8 cellular contexts compared by ENCODE assay signal in genomic region chr6:34791842-34792604, GRCh38. TPM values are rescaled to one million over a fixed set of nuclear protein-coding genes. Genes with fewer than 3 reads are reported as not detected.
DNase-seq lines count a peak whose midpoint lies in the region; ATAC-seq, FAIRE-seq and TF ChIP-seq lines count a peak whose summit lies in the region.

Gene BLTP3A, plus strand, starts transcription at chr6:34792083. Its CDS starts 168 bp downstream, at chr6:34792251.

- H3K9me3 ChIP-seq in AG04450 (ENCODE audit: control insufficient read depth, insufficient read depth, low read length) (no peaks in the 10 kb centered on the region; the same call in 1 of the 2 replicates), HepG2 (ENCODE audit: low read length) (no peaks in the 10 kb centered on the region)

- peak; percentile 76 to 89 for TF ChIP-seq POLR2A in HepG2 (IDR thresholded peaks at IDR 0.05; ENCODE audit: insufficient read depth in 1 of 2, low read depth in 2 of 2, low read length in 2 of 2)

- in situ Hi-C loops in HepG2 (cut with HindIII; ENCODE audit: extremely low pct_ligation_motif_present, low pct_unique_long_range_greater_than_20kb): no loop called here

- FAIRE-seq in HepG2 (lab: Jason Lieb, UNC): no peak

- peak within 1 kb of the TSS; percentile 75 for H2AFZ ChIP-seq in HepG2 (ENCODE audit: low read length)

- H3K4me1 ChIP-seq in HepG2 (ENCODE audit: insufficient read depth, low read length): peaks cover 62% of the 10 kb centered on the region

- peak within 1 kb of the TSS; percentile 99 for H3K9ac ChIP-seq in HepG2 (ENCODE audit: insufficient read depth, low read depth, low read length)

- H3K4me2 ChIP-seq in HepG2 (ENCODE audit: low read depth, low read length): peak within 1 kb of the TSS; percentile 96

- no TSS peak for BruUV-seq in HepG2 (replicated peaks; lab: Mats Ljungman, UMichigan)

- no peaks in the 10 kb centered on the region for H3K27me3 ChIP-seq in AG04450 (ENCODE audit: control insufficient read depth, insufficient read depth, low read length)
- no peaks in the 10 kb centered on the region; a peak in 1 of 5 replicates for H3K27me3 ChIP-seq in HepG2 (ENCODE audit: control insufficient read depth in 1 of 2, insufficient read depth in 2 of 2, low read length in 2 of 2)

- peak; percentile 46 for ATAC-seq in GM18873 (IDR thresholded peaks at IDR 0.05; ENCODE audit: low FRiP score, unreplicated experiment)
- peak; percentile 75 for ATAC-seq in HG03159 (IDR thresholded peaks at IDR 0.05; ENCODE audit: unreplicated experiment)
- ATAC-seq in HepG2: peak; percentile 90

- H3K4me3 ChIP-seq in AG04450 (ENCODE audit: low read depth, low read length): peak within 1 kb of the TSS; percentile 80
- peak within 1 kb of the TSS; percentile 88 to 100 (median 95) for H3K4me3 ChIP-seq in HepG2 (replicated peaks in 1 of 3; ENCODE audit: insufficient read depth in 1 of 3, low read depth in 2 of 3, low read length in 3 of 3)

- TF ChIP-seq RAD21 in HepG2 (CRISPR knock-in tag; IDR thresholded peaks at IDR 0.05): peak; percentile 57; the same call in 1 of the 2 replicates

- TF ChIP-seq EP300 in HepG2 (IDR thresholded peaks at IDR 0.05; ENCODE audit: low read depth in 2 of 2, low read length in 2 of 2) (no peak), HepG2 (CRISPR knock-in tag; IDR thresholded peaks at IDR 0.05; ENCODE audit: borderline replicate concordance) (no peak)

- intact Hi-C loops in HepG2 (cut with micrococcal nuclease; ENCODE audit: unreplicated experiment): loop anchor here (5.0 kb wide), 3 partner anchors 35 to 135 kb away; partner anchors contain the start of genes ANKS1A, SNRPC and TAF11

- no peak for DNase-seq in AG04450 (ENCODE audit: low read depth, low spot score)
- DNase-seq in NCI-H446 treated with DMSO at 0.1 percent for 48 hours (lab: John Stamatoyannopoulos, UW): peak; percentile 39
- DNase-seq in activated CD4-positive, alpha-beta T cell treated with anti-CD3 and anti-CD28 coated beads for 48 hours: peak; percentile 80
- DNase-seq in dedifferentiated amniotic fluid mesenchymal stem cell (ENCODE audit: extremely low spot score): peak; percentile 36
- peak; percentile 59 for DNase-seq in HepG2 (ENCODE audit: low spot score)
- peak; percentile 80 for DNase-seq in stimulated activated CD4-positive, alpha-beta T cell treated with anti-CD3 and anti-CD28 coated beads, Interleukin-4, amount 100 ng/mL, for 1 hour

- H3K27ac ChIP-seq in AG04450 (ENCODE audit: low read depth, low read length) (peak within 1 kb of the TSS; percentile 82), HepG2 (ENCODE audit: extremely low read length, insufficient read depth, low read length) (peak within 1 kb of the TSS; percentile 96)

- H4K20me1 ChIP-seq in HepG2 (ENCODE audit: insufficient read depth, low read length): peaks cover 6% of the 10 kb centered on the region

- 0 out of 5 replicates have a peak, but pooled peaks cover 0 to 4% of the 10 kb centered on the region in 2 experiments for H3K36me3 ChIP-seq in HepG2 (replicated peaks in 1 of 2; ENCODE audit: control insufficient read depth in 1 of 2, insufficient read depth in 2 of 2, low read length in 2 of 2)

- POLR2A ChIA-PET in AG04450 (lab: Yijun Ruan, JAX): interaction anchor here (0.6 to 1.6 kb wide), 5 partner anchors 50 to 676 kb away, joined by 3 to 8 read pairs (median 4); partner anchors contain the start of gene TAF11
- POLR2A ChIA-PET in HepG2 (lab: Yijun Ruan, JAX): interaction anchor here (1.0 to 3.4 kb wide), 19 partner anchors 8 to 189 kb away, joined by 3 to 38 read pairs (median 5); partner anchors contain the start of genes ANKS1A, ILRUN, SNRPC and TAF11

- peaks cover 47% of the 10 kb centered on the region for H3K79me2 ChIP-seq in HepG2 (ENCODE audit: insufficient read depth, low read length)

- TF ChIP-seq CTCF in AG04450 (IDR thresholded peaks at IDR 0.05; ENCODE audit: low read depth, low read length): no peak
- no peak; the same call in 1 of the 2 replicates for TF ChIP-seq CTCF in HepG2 (CRISPR knock-in tag; IDR thresholded peaks at IDR 0.05)

- WGBS in HepG2 (ENCODE audit: low lambda C conversion rate): 1% methylated on average over 39 of the region's 93 CpGs

- CTCF ChIA-PET in AG04450 (lab: Charles Lee) (interaction anchor here (0.5 to 1.4 kb wide), 4 partner anchors 8 to 349 kb away, joined by 3 to 4 read pairs (median 4); no protein-coding TSS in a partner anchor), HepG2 (lab: Yijun Ruan, JAX; ENCODE audit: low intra/inter-chr PET ratio, low total read pairs) (no interaction called here)

TF ChIP-seq in HepG2, 621 proteins besides CTCF, POLR2A, EP300 and RAD21 (continues in another document):
- TF ChIP-seq MTF1 (CRISPR knock-in tag; IDR thresholded peaks at IDR 0.05) (0 out of 2 replicates have a peak, but pooled peaks have one; percentile 41), ELF3 (CRISPR knock-in tag; IDR thresholded peaks at IDR 0.05) (peak; percentile 32), BRCA1 (CRISPR knock-in tag; IDR thresholded peaks at IDR 0.05) (peak; percentile 21; the same call in 1 of the 2 replicates), HCFC1 (IDR thresholded peaks at IDR 0.05; ENCODE audit: low read depth, low read length) (peak; percentile 5; the same call in 1 of the 2 replicates), CENPBD1 (CRISPR knock-in tag; IDR thresholded peaks at IDR 0.05; ENCODE audit: borderline replicate concordance, low read depth) (0 out of 2 replicates have a peak, but pooled peaks have one; percentile 5), MTERF4 (CRISPR knock-in tag; IDR thresholded peaks at IDR 0.05) (0 out of 2 replicates have a peak, but pooled peaks have one; percentile 38), ZNF563 (CRISPR knock-in tag; IDR thresholded peaks at IDR 0.05) (peak; percentile 62), NFIB (CRISPR knock-in tag; IDR thresholded peaks at IDR 0.05; ENCODE audit: borderline replicate concordance) (no peak), THAP9 (CRISPR knock-in tag; IDR thresholded peaks at IDR 0.05; ENCODE audit: borderline replicate concordance) (no peak; the same call in 1 of the 2 replicates), ZNF629 (CRISPR knock-in tag; conservative IDR thresholded peaks at IDR 0.05) (no peak), ZNF792 (CRISPR knock-in tag; IDR thresholded peaks at IDR 0.05) (peak; percentile 35; the same call in 1 of the 2 replicates), ARNT (IDR thresholded peaks at IDR 0.05) (no peak)

RNA-seq across cellular contexts. Expression of gene BLTP3A, which starts in this region (rescaled TPM):
- 9.5 and 9.9 TPM in 2 replicates for polyA plus RNA-seq in AG04450 (2011; rRNA removed)
- 19.5 and 23.9 TPM in 2 replicates for polyA minus RNA-seq in AG04450 (2011; rRNA and poly(A)+ RNA removed)
- 24.0 and 39.3 TPM in 2 replicates for total RNA-seq in HepG2 (2016; rRNA removed; fragmentation: Illumina TruSeq; extraction: Trizol)
- 3.3 and 3.4 TPM in 2 replicates for total RNA-seq in HepG2 (2016; cell fraction: cytosol; rRNA removed; fragmentation: Illumina TruSeq; extraction: Trizol; ENCODE audit: low read depth)
- 23.0 and 35.8 TPM in 2 replicates for total RNA-seq in HepG2 (2016; cell fraction: insoluble cytoplasmic fraction; rRNA removed; fragmentation: Illumina TruSeq; extraction: Trizol)
- 12.6 and 13.4 TPM in 2 replicates for total RNA-seq in HepG2 (2016; cell fraction: membrane; rRNA removed; fragmentation: Illumina TruSeq; extraction: Trizol)
- 23.1 and 25.2 TPM in 2 replicates for total RNA-seq in HepG2 (2016; cell fraction: nucleus; rRNA removed; fragmentation: Illumina TruSeq; extraction: Trizol)
- polyA plus RNA-seq in HepG2 (2011; rRNA removed): 21.3 and 22.1 TPM in 2 replicates
- polyA plus RNA-seq in HepG2 (2011; cell fraction: cytosol; rRNA removed): 15.5 and 17.2 TPM in 2 replicates
- polyA plus RNA-seq in HepG2 (2011; cell fraction: nucleus; rRNA removed): 16.7 and 19.3 TPM in 2 replicates
- 19.5 and 21.0 TPM in 2 replicates for polyA plus RNA-seq in HepG2 (2012)
- 1.2 and 1.3 TPM in 2 replicates for polyA plus RNA-seq in HepG2 (2016; cell fraction: cytosol; fragmentation: Illumina TruSeq; extraction: Trizol; ENCODE audit: low read depth)
- 21.1 and 22.6 TPM in 2 replicates for polyA plus RNA-seq in HepG2 (2016; cell fraction: insoluble cytoplasmic fraction; fragmentation: Illumina TruSeq; extraction: Trizol; ENCODE audit: low read depth)
- 3.2 and 3.9 TPM in 2 replicates for polyA plus RNA-seq in HepG2 (2016; cell fraction: membrane; fragmentation: Illumina TruSeq; extraction: Trizol; ENCODE audit: low read depth)
- polyA plus RNA-seq in HepG2 (2016; cell fraction: nucleus; fragmentation: Illumina TruSeq; extraction: Trizol; ENCODE audit: insufficient read depth, low read depth): 21.8 and 24.2 TPM in 2 replicates
- 55.6 and 84.9 TPM in 2 replicates for polyA minus RNA-seq in HepG2 (2011; rRNA and poly(A)+ RNA removed; ENCODE audit: low replicate concordance)
- polyA minus RNA-seq in HepG2 (2011; cell fraction: cytosol; rRNA and poly(A)+ RNA removed): 37.8 and 45.9 TPM in 2 replicates
- polyA minus RNA-seq in HepG2 (2011; cell fraction: nucleus; rRNA and poly(A)+ RNA removed): 30.8 and 44.8 TPM in 2 replicates
